Comparison of ENCODE assay signal across 1 cellular context in the genomic region with DNA sequence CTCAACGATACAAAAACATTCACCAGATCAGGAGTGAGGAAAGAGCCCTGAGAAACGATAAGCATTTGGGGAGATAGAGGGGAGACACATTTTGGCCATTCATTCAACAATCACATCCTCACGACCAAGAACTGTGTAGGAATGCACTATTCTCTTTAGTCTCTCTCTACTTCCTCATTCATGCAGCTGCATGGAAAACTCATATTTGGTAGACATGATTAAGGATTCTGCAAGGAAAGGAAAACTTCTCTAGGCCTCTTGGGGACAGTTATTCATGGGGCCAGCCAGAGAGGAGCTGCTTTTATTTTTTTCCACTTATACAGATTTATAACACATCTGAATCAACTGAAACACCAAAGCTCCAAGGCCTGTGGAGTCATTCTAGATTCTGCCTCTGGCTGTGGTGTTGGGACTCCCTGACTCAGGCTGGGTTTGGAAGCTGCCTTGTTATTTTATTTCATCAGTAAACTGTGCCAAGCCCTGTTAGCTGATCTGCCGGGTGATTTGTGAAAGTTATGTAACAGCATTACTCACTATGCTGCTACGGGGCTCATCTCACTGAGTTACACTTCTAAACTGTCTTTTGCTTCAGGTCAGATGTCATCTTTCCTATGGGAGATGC.
A peak's percentile ranks its signal among the peaks of the same experiment; 100 is the strongest.
TF ChIP-seq lines count a peak whose summit lies in the region.

No MANE protein-coding gene starts in this region.

TF ChIP-seq in SK-N-SH, 30 proteins besides CTCF, POLR2A, EP300 and RAD21 (continued from another document):
- TF ChIP-seq, protein P1, sequence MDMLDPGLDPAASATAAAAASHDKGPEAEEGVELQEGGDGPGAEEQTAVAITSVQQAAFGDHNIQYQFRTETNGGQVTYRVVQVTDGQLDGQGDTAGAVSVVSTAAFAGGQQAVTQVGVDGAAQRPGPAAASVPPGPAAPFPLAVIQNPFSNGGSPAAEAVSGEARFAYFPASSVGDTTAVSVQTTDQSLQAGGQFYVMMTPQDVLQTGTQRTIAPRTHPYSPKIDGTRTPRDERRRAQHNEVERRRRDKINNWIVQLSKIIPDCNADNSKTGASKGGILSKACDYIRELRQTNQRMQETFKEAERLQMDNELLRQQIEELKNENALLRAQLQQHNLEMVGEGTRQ (IDR thresholded peaks at IDR 0.05; ENCODE audit: borderline replicate concordance, low read depth, low read length), result no peak
- peak; percentile 82 for TF ChIP-seq JUND (IDR thresholded peaks at IDR 0.05)
- TF ChIP-seq YY1 (IDR thresholded peaks at IDR 0.05; ENCODE audit: low read depth), result no peak
- peak; percentile 66; the same call in 1 of the 2 replicates for TF ChIP-seq RXRA (IDR thresholded peaks at IDR 0.05; ENCODE audit: borderline replicate concordance, low read depth)
- TF ChIP-seq, protein P2, sequence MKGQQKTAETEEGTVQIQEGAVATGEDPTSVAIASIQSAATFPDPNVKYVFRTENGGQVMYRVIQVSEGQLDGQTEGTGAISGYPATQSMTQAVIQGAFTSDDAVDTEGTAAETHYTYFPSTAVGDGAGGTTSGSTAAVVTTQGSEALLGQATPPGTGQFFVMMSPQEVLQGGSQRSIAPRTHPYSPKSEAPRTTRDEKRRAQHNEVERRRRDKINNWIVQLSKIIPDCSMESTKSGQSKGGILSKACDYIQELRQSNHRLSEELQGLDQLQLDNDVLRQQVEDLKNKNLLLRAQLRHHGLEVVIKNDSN (IDR thresholded peaks at IDR 0.05; ENCODE audit: borderline replicate concordance, low read depth), result no peak
- peak; percentile 83 for TF ChIP-seq TCF12 (IDR thresholded peaks at IDR 0.05)
- TF ChIP-seq MXI1 (IDR thresholded peaks at IDR 0.05; ENCODE audit: low read depth, low read length), result no peak
- TF ChIP-seq RCOR1 (IDR thresholded peaks at IDR 0.05; ENCODE audit: low read length), result no peak
- TF ChIP-seq ELF1 (IDR thresholded peaks at IDR 0.05), result no peak; the same call in 1 of the 2 replicates
- no peak for TF ChIP-seq SMC3 (IDR thresholded peaks at IDR 0.05; ENCODE audit: low read depth, low read length)
- no peak for TF ChIP-seq MEF2A (IDR thresholded peaks at IDR 0.05; ENCODE audit: borderline replicate concordance, low read depth)
- TF ChIP-seq FOSL2 (IDR thresholded peaks at IDR 0.05; ENCODE audit: borderline replicate concordance, low read depth), result peak; percentile 73; the same call in 1 of the 2 replicates
